ENCODE assay signal across 1 cellular context in the genomic region with DNA sequence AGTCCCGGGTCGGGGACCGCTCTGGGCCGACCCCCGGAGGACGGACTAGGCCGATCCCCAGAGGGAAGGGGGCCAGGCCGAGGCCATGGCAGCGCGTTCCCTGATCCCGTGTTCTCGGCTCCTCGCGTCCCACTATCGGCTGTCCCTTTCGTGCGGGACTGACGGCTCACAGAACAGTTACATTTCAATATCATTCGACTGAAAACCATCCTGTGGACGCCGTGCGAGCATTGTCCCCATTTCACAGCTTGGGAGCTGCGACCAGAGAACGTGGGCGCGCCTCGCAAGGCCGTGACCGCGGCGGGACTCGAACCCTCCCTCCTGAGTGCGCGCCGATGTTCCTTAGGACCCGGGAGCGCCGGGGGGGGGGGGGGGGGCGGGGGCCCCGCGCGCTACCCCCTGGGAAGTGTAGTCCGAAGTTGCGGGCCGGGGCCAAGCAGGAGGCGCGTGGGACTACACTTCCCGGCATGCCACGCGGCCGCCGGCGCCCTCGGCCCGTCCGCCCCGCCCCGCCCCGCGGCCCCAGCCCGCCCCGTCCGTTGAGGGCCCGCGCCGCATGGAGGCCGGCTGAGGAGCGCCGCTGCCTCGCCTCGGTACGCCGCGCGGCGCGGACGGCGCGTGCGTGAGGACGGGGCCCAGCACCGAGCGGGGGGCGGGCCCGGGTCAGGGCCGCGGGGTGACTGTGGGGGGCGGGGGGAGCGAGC.
TF ChIP-seq lines count a peak whose summit lies in the region.

A gene with protein sequence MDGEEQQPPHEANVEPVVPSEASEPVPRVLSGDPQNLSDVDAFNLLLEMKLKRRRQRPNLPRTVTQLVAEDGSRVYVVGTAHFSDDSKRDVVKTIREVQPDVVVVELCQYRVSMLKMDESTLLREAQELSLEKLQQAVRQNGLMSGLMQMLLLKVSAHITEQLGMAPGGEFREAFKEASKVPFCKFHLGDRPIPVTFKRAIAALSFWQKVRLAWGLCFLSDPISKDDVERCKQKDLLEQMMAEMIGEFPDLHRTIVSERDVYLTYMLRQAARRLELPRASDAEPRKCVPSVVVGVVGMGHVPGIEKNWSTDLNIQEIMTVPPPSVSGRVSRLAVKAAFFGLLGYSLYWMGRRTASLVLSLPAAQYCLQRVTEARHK (plus strand): TSS at position 530 of the 704 bp plus-strand sequence. CDS start 7,148 bp downstream, outside the sequence.

TF ChIP-seq in SK-N-SH, 30 proteins besides CTCF, POLR2A, EP300 and RAD21:
- TF ChIP-seq RCOR1 (IDR thresholded peaks at IDR 0.05; ENCODE audit: low read length) = 0 out of 2 replicates have a peak, but pooled peaks have one; percentile 16
- TF ChIP-seq, protein P1, sequence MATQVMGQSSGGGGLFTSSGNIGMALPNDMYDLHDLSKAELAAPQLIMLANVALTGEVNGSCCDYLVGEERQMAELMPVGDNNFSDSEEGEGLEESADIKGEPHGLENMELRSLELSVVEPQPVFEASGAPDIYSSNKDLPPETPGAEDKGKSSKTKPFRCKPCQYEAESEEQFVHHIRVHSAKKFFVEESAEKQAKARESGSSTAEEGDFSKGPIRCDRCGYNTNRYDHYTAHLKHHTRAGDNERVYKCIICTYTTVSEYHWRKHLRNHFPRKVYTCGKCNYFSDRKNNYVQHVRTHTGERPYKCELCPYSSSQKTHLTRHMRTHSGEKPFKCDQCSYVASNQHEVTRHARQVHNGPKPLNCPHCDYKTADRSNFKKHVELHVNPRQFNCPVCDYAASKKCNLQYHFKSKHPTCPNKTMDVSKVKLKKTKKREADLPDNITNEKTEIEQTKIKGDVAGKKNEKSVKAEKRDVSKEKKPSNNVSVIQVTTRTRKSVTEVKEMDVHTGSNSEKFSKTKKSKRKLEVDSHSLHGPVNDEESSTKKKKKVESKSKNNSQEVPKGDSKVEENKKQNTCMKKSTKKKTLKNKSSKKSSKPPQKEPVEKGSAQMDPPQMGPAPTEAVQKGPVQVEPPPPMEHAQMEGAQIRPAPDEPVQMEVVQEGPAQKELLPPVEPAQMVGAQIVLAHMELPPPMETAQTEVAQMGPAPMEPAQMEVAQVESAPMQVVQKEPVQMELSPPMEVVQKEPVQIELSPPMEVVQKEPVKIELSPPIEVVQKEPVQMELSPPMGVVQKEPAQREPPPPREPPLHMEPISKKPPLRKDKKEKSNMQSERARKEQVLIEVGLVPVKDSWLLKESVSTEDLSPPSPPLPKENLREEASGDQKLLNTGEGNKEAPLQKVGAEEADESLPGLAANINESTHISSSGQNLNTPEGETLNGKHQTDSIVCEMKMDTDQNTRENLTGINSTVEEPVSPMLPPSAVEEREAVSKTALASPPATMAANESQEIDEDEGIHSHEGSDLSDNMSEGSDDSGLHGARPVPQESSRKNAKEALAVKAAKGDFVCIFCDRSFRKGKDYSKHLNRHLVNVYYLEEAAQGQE (IDR thresholded peaks at IDR 0.05; ENCODE audit: low read depth, low read length) = no peak
- TF ChIP-seq NRF1 (IDR thresholded peaks at IDR 0.05; ENCODE audit: low read depth, low read length) = peak; percentile 40; the same call in 1 of the 2 replicates
